In the genomic region with DNA sequence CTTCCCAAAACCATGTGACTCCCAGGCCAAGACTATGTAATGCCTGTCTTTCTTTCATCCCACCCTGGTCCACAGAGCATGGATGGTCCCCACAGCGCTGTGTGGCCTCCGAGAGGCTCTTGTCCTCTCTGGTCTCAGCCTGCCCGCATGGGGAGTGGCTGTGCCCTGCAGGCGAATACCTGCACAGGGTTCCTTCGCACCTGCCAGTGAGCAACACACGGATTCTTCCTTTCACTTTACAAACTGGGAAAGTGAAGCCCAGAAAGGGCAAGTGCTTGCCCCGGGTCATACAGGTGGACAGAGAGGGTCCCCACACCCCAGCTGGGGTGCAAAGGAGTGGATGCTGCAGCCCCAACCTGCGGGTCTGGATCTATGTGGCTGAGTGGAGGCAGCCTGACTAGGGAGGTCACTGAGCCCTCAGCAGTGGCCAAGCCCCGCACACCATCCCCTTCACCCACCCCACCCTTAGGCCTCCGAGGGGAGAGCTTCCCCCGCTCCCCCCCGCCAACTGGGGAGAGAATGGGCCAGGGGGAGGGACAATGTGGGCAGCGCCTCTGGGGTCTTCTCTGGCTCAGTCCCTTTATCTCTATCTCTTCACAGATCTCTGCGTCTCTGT, we compare ENCODE assay signal across 8 cellular contexts. TPM values are rescaled to one million over a fixed set of nuclear protein-coding genes. Genes with fewer than 3 reads are reported as not detected.
A peak's percentile ranks its signal among the peaks of the same experiment; 100 is the strongest.
DNase-seq lines count a peak whose midpoint lies in the region; ATAC-seq and TF ChIP-seq lines count a peak whose summit lies in the region.

No MANE protein-coding gene starts in this region.

- TF ChIP-seq CTCF in CD4-positive, alpha-beta T cell (IDR thresholded peaks at IDR 0.05), result no peak
- no peak for TF ChIP-seq CTCF in PC-3 (conservative IDR thresholded peaks at IDR 0.05; ENCODE audit: low read depth, low read length)
- no peak for TF ChIP-seq CTCF in epithelial cell of esophagus (IDR thresholded peaks at IDR 0.05; ENCODE audit: insufficient read depth, low read depth, low read length, missing control alignments)
- no peak for TF ChIP-seq CTCF in neural progenitor cell (IDR thresholded peaks at IDR 0.05)
- no peak for TF ChIP-seq CTCF in GM13976 (IDR thresholded peaks at IDR 0.05; ENCODE audit: borderline replicate concordance, control extremely low read depth, extremely low read depth, insufficient read depth, missing control alignments)

- H3K9ac ChIP-seq in PC-3 (ENCODE audit: low read length) (peak overlapping the region; percentile 25; the same call in 1 of the 2 replicates), neural progenitor cell (no peak overlapping the region)

- H3K4me2 ChIP-seq in PC-3 (ENCODE audit: low read length), result peak overlapping the region; percentile 97
- peak overlapping the region; percentile 84 for H3K4me2 ChIP-seq in neural progenitor cell

- no peaks in the 10 kb centered on the region for H3F3A ChIP-seq in PC-3 (ENCODE audit: low read length, unreplicated experiment)
- H3F3A ChIP-seq in neural progenitor cell (ENCODE audit: low read depth), result peaks cover 20% of the 10 kb centered on the region

- DNase-seq in CD4-positive, alpha-beta T cell, result no peak
- DNase-seq in PC-3, result no peak
- peak; percentile 69 for DNase-seq in epithelial cell of esophagus (ENCODE audit: low read depth)
- peak; percentile 20 for DNase-seq in neural progenitor cell (ENCODE audit: low spot score)
- DNase-seq in GDM1 (lab: John Stamatoyannopoulos, UW), result no peak
- DNase-seq in GM13976 (ENCODE audit: low spot score), result no peak

- H4K20me1 ChIP-seq in PC-3 (ENCODE audit: low read length) (no peaks in the 10 kb centered on the region), neural progenitor cell (ENCODE audit: low read depth) (peaks cover 36% of the 10 kb centered on the region)

- peaks cover 28% of the 10 kb centered on the region for H3K79me2 ChIP-seq in PC-3 (ENCODE audit: low read length)
- peaks cover 45% of the 10 kb centered on the region for H3K79me2 ChIP-seq in neural progenitor cell (ENCODE audit: low read depth)

- POLR2A ChIA-PET in CD4-positive, alpha-beta T cell (lab: Charles Lee), result no interaction called here
- POLR2A ChIA-PET in PC-3 (lab: Charles Lee; ENCODE audit: unreplicated experiment), result no interaction called here

- no peaks in the 10 kb centered on the region for H3K9me3 ChIP-seq in CD4-positive, alpha-beta T cell (ENCODE audit: control insufficient read depth, low read length)
- H3K9me3 ChIP-seq in PC-3 (ENCODE audit: low read length) (no peaks in the 10 kb centered on the region), neural progenitor cell (ENCODE audit: low read depth) (no peaks in the 10 kb centered on the region)

- intact Hi-C loops in CD4-positive, alpha-beta T cell (cut with DNase I, micrococcal nuclease), result loop anchor here in 1 of 2 experiments (5.0 to 10.0 kb wide), 5 partner anchors 73 to 467 kb away; partner anchors contain the start of genes BLOC1S3, POLR1G, PPP1R13L and PPP1R37
- intact Hi-C loops in PC-3 (cut with micrococcal nuclease), result loop anchor here (10.0 kb wide), 1 partner anchor 236 kb away; no protein-coding TSS in a partner anchor

- H3K4me3 Mint-ChIP-seq in CD4-positive, alpha-beta T cell, result peak overlapping the region; percentile 90
- peak overlapping the region; percentile 91 for H3K4me3 Mint-ChIP-seq in neural progenitor cell

- H3K27me3 Mint-ChIP-seq in CD4-positive, alpha-beta T cell, result no peaks in the 10 kb centered on the region
- peaks cover 4% of the 10 kb centered on the region for H3K27me3 Mint-ChIP-seq in neural progenitor cell (ENCODE audit: insufficient read depth, low read depth)

- in situ Hi-C loops in GM13976 (cut with MboI; ENCODE audit: low sequenced_read_pairs, unreplicated experiment), result no loop called here

- no peaks in the 10 kb centered on the region for H3K9me2 ChIP-seq in PC-3 (replicated peaks; ENCODE audit: low read length)

- H3K4me3 ChIP-seq in PC-3 (ENCODE audit: low read length) (peak overlapping the region; percentile 78), epithelial cell of esophagus (ENCODE audit: low read length) (peak overlapping the region; percentile 58), neural progenitor cell (peak overlapping the region; percentile 71)

- H3K27ac Mint-ChIP-seq in CD4-positive, alpha-beta T cell, result peak overlapping the region; percentile 63
- H3K27ac Mint-ChIP-seq in neural progenitor cell, result peak overlapping the region; percentile 24

- CTCF ChIA-PET in CD4-positive, alpha-beta T cell (lab: Charles Lee), result no interaction called here
- CTCF ChIA-PET in PC-3 (lab: Charles Lee), result no interaction called here

- H3K4me1 Mint-ChIP-seq in CD4-positive, alpha-beta T cell (ENCODE audit: low read depth), result peaks cover 35% of the 10 kb centered on the region
- H3K4me1 Mint-ChIP-seq in neural progenitor cell, result peaks cover 18% of the 10 kb centered on the region

- ATAC-seq in CD4-positive, alpha-beta T cell (ENCODE audit: poor library complexity), result no peak
- peak; percentile 23 for ATAC-seq in PC-3
- ATAC-seq in GM21723 (IDR thresholded peaks at IDR 0.05; ENCODE audit: unreplicated experiment), result no peak
- no peak for ATAC-seq in GM18870 (IDR thresholded peaks at IDR 0.05; ENCODE audit: unreplicated experiment)

- H3K4me1 ChIP-seq in PC-3 (ENCODE audit: insufficient read depth, low read length) (peaks cover 10% of the 10 kb centered on the region; the same call in 1 of the 2 replicates), neural progenitor cell (peaks cover 12% of the 10 kb centered on the region)

- no peaks in the 10 kb centered on the region for H3K36me3 Mint-ChIP-seq in CD4-positive, alpha-beta T cell (ENCODE audit: low read depth)
- no peaks in the 10 kb centered on the region for H3K36me3 Mint-ChIP-seq in neural progenitor cell

- H2AFZ ChIP-seq in PC-3 (ENCODE audit: low read length) (peak overlapping the region; percentile 99), neural progenitor cell (replicated peaks) (peak overlapping the region; percentile 100)

- H3K27ac ChIP-seq in CD4-positive, alpha-beta T cell (ENCODE audit: low read depth, low read length), result no peak overlapping the region
- no peak overlapping the region for H3K27ac ChIP-seq in PC-3 (ENCODE audit: low read length)
- H3K27ac ChIP-seq in neural progenitor cell, result no peak overlapping the region

- no peaks in the 10 kb centered on the region for H3K36me3 ChIP-seq in PC-3 (ENCODE audit: low read depth, low read length)
- no peaks in the 10 kb centered on the region for H3K36me3 ChIP-seq in neural progenitor cell

- H3K9me3 Mint-ChIP-seq in CD4-positive, alpha-beta T cell, result no peaks in the 10 kb centered on the region
- H3K9me3 Mint-ChIP-seq in neural progenitor cell, result no peaks in the 10 kb centered on the region

- BruUV-seq in PC-3 (replicated peaks; lab: Mats Ljungman, UMichigan), result no TSS peak

- H3K27me3 ChIP-seq in CD4-positive, alpha-beta T cell (ENCODE audit: control insufficient read depth, insufficient read depth, low read length), result no peaks in the 10 kb centered on the region
- no peaks in the 10 kb centered on the region for H3K27me3 ChIP-seq in PC-3 (ENCODE audit: low read length)
- peaks cover 25% of the 10 kb centered on the region for H3K27me3 ChIP-seq in neural progenitor cell

RNA-seq across cellular contexts. Expression of gene MARK4, which starts 0.7 kb away (rescaled TPM):
- 10 to 100 TPM; 18.1 to 19.8 TPM for total RNA-seq in CD4-positive, alpha-beta T cell
- total RNA-seq in PC-3 (2014; rRNA removed), result 12.1 and 21.8 TPM in 2 replicates
- 22.8 and 30.1 TPM in 2 replicates for total RNA-seq in neural progenitor cell (ENCODE audit: low replicate concordance)

RNA-seq across cellular contexts. Expression of gene EXOC3L2, which starts 5.1 kb away (rescaled TPM):
- not detected for total RNA-seq in CD4-positive, alpha-beta T cell
- total RNA-seq in PC-3 (2014; rRNA removed), result not detected in 2 replicates
- total RNA-seq in neural progenitor cell (ENCODE audit: low replicate concordance), result 0.06 TPM in 1 of 2 replicates, not detected in the other

Comparison
In these comparisons a context has a peak if more than half of its experiments do, and no peak if none do; other contexts are left out.
1. DNase-seq: peak in epithelial cell of esophagus (single experiment) and neural progenitor cell (single experiment); none in CD4-positive, alpha-beta T cell (0 of 10), PC-3 (single experiment), GDM1 (single experiment) and GM13976 (single experiment).
2. Peak in every context shown above with its lines, with median percentiles within 50 percentile points of each other: H3K4me3 ChIP-seq.